ENCODE assay signal across 9 cellular contexts in genomic region chr5:107466233-107466769, GRCh38.
DNase-seq lines count a peak whose midpoint lies in the region; ATAC-seq lines count a peak whose summit lies in the region.
"Had no signal": no experiment of that assay in that cellular context is flagged by ENCODE, and none has a peak within 500 bp of the region (broad histone marks: within the 10 kb centered on the region; RNA-seq: fewer than 3 reads in every experiment).

No MANE protein-coding gene starts in this region.

- no CpG with 5 or more reads among the region's 10 CpGs for WGBS in mesendoderm (ENCODE audit: extremely low coverage, insufficient coverage, low lambda C conversion rate)

- no peak overlapping the region for H4K8ac ChIP-seq in mesendoderm (ENCODE audit: low read depth, low read length)

- ATAC-seq in central memory CD8-positive, alpha-beta T cell (replicated peaks; ENCODE audit: extremely low read depth, poor library complexity, severe bottlenecking) = no peak
- ATAC-seq in HG02623 (IDR thresholded peaks at IDR 0.05; ENCODE audit: unreplicated experiment) (no peak), GM18858 (IDR thresholded peaks at IDR 0.05; ENCODE audit: unreplicated experiment) (no peak), GM18517 (IDR thresholded peaks at IDR 0.05; ENCODE audit: unreplicated experiment) (no peak)

- no peak overlapping the region for H3K9ac ChIP-seq in mesendoderm (ENCODE audit: low read length)

- H3K23ac ChIP-seq in mesendoderm (ENCODE audit: low read length) = no peak overlapping the region

- H3K27ac ChIP-seq in mesendoderm (ENCODE audit: low read depth, low read length) = no peak overlapping the region
- H3K27ac ChIP-seq: psoas muscle had no signal

- H3K4ac ChIP-seq in mesendoderm (ENCODE audit: low read depth, low read length) = no peak overlapping the region

- H2BK120ac ChIP-seq in mesendoderm (ENCODE audit: low read depth, low read length) = no peak overlapping the region

- H3K18ac ChIP-seq in mesendoderm (ENCODE audit: low read length) = no peak overlapping the region

- H3K79me2 ChIP-seq in mesendoderm (ENCODE audit: control insufficient read depth, insufficient read depth, low read length) = peaks cover 8% of the 10 kb centered on the region

- peaks cover 4% of the 10 kb centered on the region for H3K36me3 Mint-ChIP-seq in central memory CD8-positive, alpha-beta T cell (ENCODE audit: insufficient read depth)

- no peak overlapping the region for H3K4me3 Mint-ChIP-seq in central memory CD8-positive, alpha-beta T cell

- no peak overlapping the region for H3K4me2 ChIP-seq in mesendoderm (ENCODE audit: low read length)

- no peak overlapping the region for H4K5ac ChIP-seq in mesendoderm (ENCODE audit: low read length)

- H3K79me1 ChIP-seq in mesendoderm (ENCODE audit: low read length) = peaks cover 13% of the 10 kb centered on the region

- DNase-seq in ACHN (peak; percentile 97), LoVo (ENCODE audit: low spot score) (peak; percentile 54), mesendoderm (peak; percentile 85), SIG-M5 treated with dmso at 0.1 percent for 504 hours (lab: John Stamatoyannopoulos, UW; ENCODE audit: unreplicated experiment) (no peak)
- DNase-seq in central memory CD8-positive, alpha-beta T cell (ENCODE audit: low spot score in 2 of 2) = no peak
- DNase-seq: psoas muscle had no signal

- in situ Hi-C loops in ACHN (cut with HindIII; ENCODE audit: low pct_ligation_motif_present, low pct_unique_long_range_greater_than_20kb, low sequenced_read_pairs) = no loop called here

- no peak overlapping the region for H2BK5ac ChIP-seq in mesendoderm (ENCODE audit: low read length)

- peaks cover 18% of the 10 kb centered on the region for H3K4me1 ChIP-seq in mesendoderm (ENCODE audit: control insufficient read depth, low read depth, low read length)
- H3K4me1 ChIP-seq: psoas muscle had no signal

- no peaks in the 10 kb centered on the region for H3K27me3 ChIP-seq in mesendoderm (ENCODE audit: insufficient read depth, low read length, poor library complexity)

- peaks cover 47% of the 10 kb centered on the region for H3K4me1 Mint-ChIP-seq in central memory CD8-positive, alpha-beta T cell

- H2AK5ac ChIP-seq in mesendoderm (ENCODE audit: low read length) = no peak overlapping the region

- H3K4me3 ChIP-seq in mesendoderm (ENCODE audit: low read length) = no peak overlapping the region
- H3K4me3 ChIP-seq: psoas muscle had no signal

- H3K9me3 Mint-ChIP-seq in central memory CD8-positive, alpha-beta T cell = no peaks in the 10 kb centered on the region

- H3K27ac Mint-ChIP-seq in central memory CD8-positive, alpha-beta T cell (ENCODE audit: low read depth) = peak overlapping the region; percentile 93

- H3K36me3 ChIP-seq in mesendoderm (ENCODE audit: control insufficient read depth, insufficient read depth, low read length) = no peaks in the 10 kb centered on the region

- no peak overlapping the region for H2BK15ac ChIP-seq in mesendoderm (replicated peaks; ENCODE audit: low read depth)

- peak overlapping the region; percentile 4 for H3K56ac ChIP-seq in mesendoderm (ENCODE audit: low read length)

- no peaks in the 10 kb centered on the region for H3K27me3 Mint-ChIP-seq in central memory CD8-positive, alpha-beta T cell

Comparison
In these comparisons a context has a peak if more than half of its experiments do, and no peak if none do; other contexts are left out.
1. DNase-seq: peak in ACHN (single experiment), LoVo (single experiment) and mesendoderm (single experiment); none in central memory CD8-positive, alpha-beta T cell (0 of 2) and SIG-M5 treated with dmso at 0.1 percent for 504 hours (single experiment).